In genomic region chr4:74793757-74794340, GRCh38 we compare ENCODE assay signal across 1 cellular context.
TF ChIP-seq lines count a peak whose summit lies in the region.

No MANE protein-coding gene starts in this region.

TF ChIP-seq in A549, 52 proteins besides CTCF, POLR2A, EP300 and RAD21 (continued from another document):
- TF ChIP-seq E2F6 (IDR thresholded peaks at IDR 0.05; ENCODE audit: borderline replicate concordance, low read depth) (peak; percentile 65; the same call in 1 of the 2 replicates), FOSL2 (IDR thresholded peaks at IDR 0.05) (no peak), FOSL2 (CRISPR knock-in tag; IDR thresholded peaks at IDR 0.05) (no peak)
